ENCODE assay signal across 13 cellular contexts in genomic region chr11:117239295-117239694, GRCh38. TPM values are rescaled to one million over a fixed set of nuclear protein-coding genes. Genes with fewer than 3 reads are reported as not detected.
DNase-seq lines count a peak whose midpoint lies in the region; ATAC-seq and TF ChIP-seq lines count a peak whose summit lies in the region.
"Had no signal": no experiment of that assay in that cellular context is flagged by ENCODE, and none has a peak within 500 bp of the region (broad histone marks: within the 10 kb centered on the region; RNA-seq: fewer than 3 reads in every experiment).

No MANE protein-coding gene starts in this region.

- H2AFZ ChIP-seq in hepatocyte = no peak overlapping the region
- H2AFZ ChIP-seq: parathyroid adenoma had no signal

- POLR2A ChIA-PET in AG04449 (lab: Yijun Ruan, JAX) = interaction anchor here (0.6 kb wide), 1 partner anchor 65 kb away, joined by 3 read pairs; no protein-coding TSS in a partner anchor

- H3K4me3 ChIP-seq in AG04449 (ENCODE audit: low read depth, low read length) (no peak overlapping the region), hepatocyte (no peak overlapping the region)

- H4K20me1 ChIP-seq in hepatocyte (ENCODE audit: insufficient read depth, poor library complexity, severe bottlenecking) = no peaks in the 10 kb centered on the region

- H3K27me3 ChIP-seq in hepatocyte = no peaks in the 10 kb centered on the region

- no peak overlapping the region for H3K4me2 ChIP-seq in hepatocyte

- ATAC-seq in GM19035 (IDR thresholded peaks at IDR 0.05; ENCODE audit: unreplicated experiment) (no peak), GM18907 (IDR thresholded peaks at IDR 0.05; ENCODE audit: unreplicated experiment) (no peak)

- no peaks in the 10 kb centered on the region for H3K36me3 ChIP-seq in hepatocyte (replicated peaks; ENCODE audit: insufficient read depth, low read depth)

- WGBS in hepatocyte (ENCODE audit: low lambda C conversion rate, missing lambda C conversion rate) = 71% methylated on average over 6 of the region's 6 CpGs

- peaks cover 24% of the 10 kb centered on the region for H3K79me2 ChIP-seq in hepatocyte
- H3K79me2 ChIP-seq: parathyroid adenoma had no signal

- H3K4me1 ChIP-seq in hepatocyte (ENCODE audit: insufficient read depth) = peaks cover 2% of the 10 kb centered on the region
- H3K4me1 ChIP-seq: parathyroid adenoma had no signal

- H3K9me2 ChIP-seq in hepatocyte (replicated peaks; ENCODE audit: insufficient read depth) = no peaks in the 10 kb centered on the region

- H3K27ac ChIP-seq in hepatocyte = no peak overlapping the region
- H3K27ac ChIP-seq: parathyroid adenoma had no signal

- DNase-seq in AG04449 (ENCODE audit: low read depth, low spot score) (peak; percentile 92), HS-5 (ENCODE audit: low read depth) (peak; percentile 84), amniotic stem cell (lab: John Stamatoyannopoulos, UW) (peak; percentile 59), hepatocyte (ENCODE audit: low spot score) (peak; percentile 45), NCI-H1436 (lab: John Stamatoyannopoulos, UW) (no peak)
- no peak for DNase-seq in effector CD8-positive, alpha-beta T cell (lab: John Stamatoyannopoulos, UW)
- DNase-seq: activated T-cell treated with anti-CD3 and anti-CD28 coated beads, Interleukin-2, amount 50 U/mL, for 48 hours; C1 segment of cervical spinal cord; immature natural killer cell; NCI-H748 treated with DMSO at 0.1 percent for 48 hours had no signal

- no peaks in the 10 kb centered on the region for H3K9me3 ChIP-seq in hepatocyte (ENCODE audit: low read depth)

- CTCF ChIA-PET in AG04449 (lab: Yijun Ruan, JAX) = interaction anchor here (0.8 to 2.1 kb wide), 16 partner anchors 8 to 150 kb away, joined by 3 to 9 read pairs (median 4); partner anchors contain the start of genes BACE1, CEP164 and PCSK7

- TF ChIP-seq CTCF in AG04449 (IDR thresholded peaks at IDR 0.05; ENCODE audit: insufficient read depth, low read length, missing control alignments) = peak; percentile 77
- peak; percentile 17 for TF ChIP-seq CTCF in hepatocyte (IDR thresholded peaks at IDR 0.05; ENCODE audit: poor library complexity)

RNA-seq across cellular contexts. Expression of gene RNF214, which starts 6.8 kb away (rescaled TPM):
- total RNA-seq in hepatocyte = 11.1 and 12.5 TPM in 2 replicates
- 26.2 and 27.0 TPM in 2 replicates for polyA plus RNA-seq in hepatocyte

RNA-seq across cellular contexts. Expression of gene PCSK7, which starts 7.4 kb away (rescaled TPM):
- 21.9 and 25.9 TPM in 2 replicates for total RNA-seq in hepatocyte
- polyA plus RNA-seq in hepatocyte = 33.0 and 33.2 TPM in 2 replicates

RNA-seq across cellular contexts. Expression of gene TAGLN, which starts 40.1 kb away (rescaled TPM):
- total RNA-seq in hepatocyte = 126 and 150 TPM in 2 replicates
- polyA plus RNA-seq in hepatocyte = 94.0 and 113 TPM in 2 replicates

RNA-seq across cellular contexts. Expression of gene BACE1-AS, which starts 51.9 kb away (rescaled TPM):
- 3.6 and 3.9 TPM in 2 replicates for total RNA-seq in hepatocyte
- polyA plus RNA-seq in hepatocyte = 2.1 and 3.9 TPM in 2 replicates

Comparison
In these comparisons a context has a peak if more than half of its experiments do, and no peak if none do; other contexts are left out.
1. DNase-seq: peak in AG04449 (single experiment), HS-5 (single experiment), amniotic stem cell (single experiment) and hepatocyte (single experiment); none in NCI-H1436 (single experiment) and effector CD8-positive, alpha-beta T cell (single experiment).